Comparison of ENCODE assay signal across 9 cellular contexts in the genomic region with DNA sequence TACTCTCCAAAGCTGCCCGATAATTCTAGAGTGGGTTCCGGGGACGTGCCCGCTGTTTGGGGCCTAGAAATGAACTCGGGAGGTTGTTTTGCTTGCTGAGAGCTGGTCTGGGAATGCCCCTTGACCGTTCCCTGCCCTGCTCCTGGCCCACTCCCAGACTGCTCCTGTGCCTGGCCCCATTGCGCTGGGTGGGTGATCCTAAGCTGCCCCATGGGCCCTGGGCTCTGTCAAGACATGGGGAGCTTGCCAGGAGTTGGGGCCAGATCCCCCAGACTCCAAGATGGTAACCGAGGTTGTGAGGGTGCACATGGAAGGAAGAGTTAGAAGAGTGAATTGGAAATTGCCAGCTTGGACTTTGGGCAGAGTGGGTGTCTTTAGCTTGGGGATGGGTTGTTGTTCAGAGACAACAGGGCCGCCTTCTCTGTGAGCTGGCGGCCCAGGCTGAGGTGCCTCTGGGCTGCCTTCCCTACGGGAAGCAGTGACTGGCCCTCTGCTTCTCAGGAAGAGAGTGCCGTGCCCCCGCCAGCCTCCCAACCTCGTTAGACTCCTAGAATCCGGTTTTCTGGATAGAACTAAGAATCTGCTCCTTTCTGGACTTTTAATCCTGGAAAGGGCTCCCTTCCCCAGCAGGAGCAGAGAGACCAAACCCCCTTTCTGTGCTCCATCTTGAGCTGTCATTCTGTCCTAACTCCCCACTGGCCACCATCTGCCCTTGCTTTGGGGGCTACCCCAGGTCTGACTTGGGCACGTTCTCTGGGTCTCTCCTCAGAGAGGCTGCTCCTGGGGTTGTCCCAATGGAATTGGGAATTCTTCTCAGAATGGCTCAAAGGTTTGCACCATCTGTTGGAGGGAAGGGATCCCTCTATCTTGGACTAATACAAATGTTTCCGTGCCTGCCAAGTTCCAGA. TPM values are rescaled to one million over a fixed set of nuclear protein-coding genes. Genes with fewer than 3 reads are reported as not detected.
A peak's percentile ranks its signal among the peaks of the same experiment; 100 is the strongest.
DNase-seq lines count a peak whose midpoint lies in the region; ATAC-seq, FAIRE-seq and TF ChIP-seq lines count a peak whose summit lies in the region.
"Had no signal": no experiment of that assay in that cellular context is flagged by ENCODE, and none has a peak within 500 bp of the region (broad histone marks: within the 10 kb centered on the region; RNA-seq: fewer than 3 reads in every experiment).

No MANE protein-coding gene starts in this region.

- peaks cover 36% of the 10 kb centered on the region for H3K79me2 ChIP-seq in fibroblast of lung (ENCODE audit: control insufficient read depth, insufficient read depth, low read length)

- no peak for ATAC-seq in HG02678 (IDR thresholded peaks at IDR 0.05; ENCODE audit: unreplicated experiment)
- no peak for ATAC-seq in HG03520 (IDR thresholded peaks at IDR 0.05; ENCODE audit: unreplicated experiment)

- CTCF ChIA-PET in CD4-positive, alpha-beta memory T cell (lab: Charles Lee; ENCODE audit: partially characterized antibody): interaction anchor here (1.4 kb wide), 1 partner anchor 13 kb away, joined by 4 read pairs; no protein-coding TSS in a partner anchor

- H3K27me3 ChIP-seq in CD4-positive, alpha-beta memory T cell (ENCODE audit: insufficient read depth, low read length): no peaks in the 10 kb centered on the region
- H3K27me3 ChIP-seq in fibroblast of lung (ENCODE audit: control insufficient read depth, insufficient read depth, low read length) (no peaks in the 10 kb centered on the region), prostate gland (replicated peaks; ENCODE audit: insufficient read depth) (no peaks in the 10 kb centered on the region)

- no peaks in the 10 kb centered on the region for H3K27me3 Mint-ChIP-seq in CD4-positive, alpha-beta memory T cell

- H3K9ac ChIP-seq in fibroblast of lung (ENCODE audit: insufficient read depth, low read length): no peak overlapping the region

- H3K4me1 ChIP-seq in CD4-positive, alpha-beta memory T cell (ENCODE audit: insufficient read depth, low read length): peaks cover 20% of the 10 kb centered on the region
- H3K4me1 ChIP-seq in fibroblast of lung (ENCODE audit: control insufficient read depth, extremely low read depth, insufficient read depth, low read length) (peaks cover 21% of the 10 kb centered on the region), prostate gland (replicated peaks) (no peaks in the 10 kb centered on the region)

- peak overlapping the region in 7 of 8 donors; percentile 40 to 81 (median 72) for H3K4me3 Mint-ChIP-seq in CD4-positive, alpha-beta memory T cell

- peaks cover 13 to 37% (median 18%) of the 10 kb centered on the region in 4 donors for H3K4me1 Mint-ChIP-seq in CD4-positive, alpha-beta memory T cell

- no peaks in the 10 kb centered on the region for H3K36me3 Mint-ChIP-seq in CD4-positive, alpha-beta memory T cell

- intact Hi-C loops in CD4-positive, alpha-beta memory T cell (cut with micrococcal nuclease): loop anchor here (5.0 kb wide), 2 partner anchors 45 to 75 kb away; partner anchors contain the start of gene TIRAP
- intact Hi-C loops in prostate gland (cut with DNase I): loop anchor here (5.0 kb wide), 2 partner anchors 40 to 60 kb away; no protein-coding TSS in a partner anchor

- POLR2A ChIA-PET in CD4-positive, alpha-beta memory T cell (lab: Charles Lee; ENCODE audit: partially characterized antibody): no interaction called here

- H3K36me3 ChIP-seq in CD4-positive, alpha-beta memory T cell (ENCODE audit: insufficient read depth, low read length): no peaks in the 10 kb centered on the region
- H3K36me3 ChIP-seq in fibroblast of lung (ENCODE audit: control insufficient read depth, insufficient read depth, low read length) (peaks cover 2% of the 10 kb centered on the region), prostate gland (no peaks in the 10 kb centered on the region)

- H3K4me3 ChIP-seq in CD4-positive, alpha-beta memory T cell (ENCODE audit: low read length in 2 of 2): no peak overlapping the region
- H3K4me3 ChIP-seq in fibroblast of lung (replicated peaks in 1 of 4; ENCODE audit: control extremely low read depth in 1 of 4, insufficient read depth in 1 of 4, low read depth in 3 of 4, low read length in 4 of 4) (peak overlapping the region; percentile 63 to 80 (median 73)), prostate gland (no peak overlapping the region)

- H3K27ac Mint-ChIP-seq in CD4-positive, alpha-beta memory T cell: peak overlapping the region in 2 of 7 donors; percentile 52 to 73

- DNase-seq in CD4-positive, alpha-beta memory T cell: no peak
- DNase-seq in RPMI7951 (ENCODE audit: low read depth) (peak; percentile 35), fibroblast of lung (ENCODE audit: low read depth in 2 of 2) (no peak), prostate gland (ENCODE audit: low spot score) (no peak), frontal cortex (ENCODE audit: low spot score in 2 of 2) (no peak)
- no peak for DNase-seq in stimulated activated CD4-positive, alpha-beta T cell treated with anti-CD3 and anti-CD28 coated beads, Interleukin-4, amount 100 ng/mL, for 1 hour
- DNase-seq: effector CD8-positive, alpha-beta T cell had no signal

- no peak for FAIRE-seq in frontal cortex (lab: Jason Lieb, UNC)

- no peak for TF ChIP-seq CTCF in fibroblast of lung (conservative IDR thresholded peaks at IDR 0.05 in 1 of 2, IDR thresholded peaks at IDR 0.05 in 1 of 2; ENCODE audit: low read depth in 1 of 2, low read length in 2 of 2)
- no peak for TF ChIP-seq CTCF in prostate gland (IDR thresholded peaks at IDR 0.05)

- no peaks in the 10 kb centered on the region for H4K20me1 ChIP-seq in fibroblast of lung (ENCODE audit: control insufficient read depth, extremely low read depth, insufficient read depth, low read length)

- H2AFZ ChIP-seq in fibroblast of lung (ENCODE audit: low read length): no peak overlapping the region

- WGBS in prostate gland: 78% methylated on average over 17 of the region's 17 CpGs

- H3K27ac ChIP-seq in CD4-positive, alpha-beta memory T cell (ENCODE audit: low read depth, low read length): no peak overlapping the region
- H3K27ac ChIP-seq in fibroblast of lung (ENCODE audit: insufficient read depth, low read length): peak overlapping the region; percentile 75
- peak overlapping the region; percentile 71 to 73 for H3K27ac ChIP-seq in prostate gland

- peak overlapping the region; percentile 94 for H3K4me2 ChIP-seq in fibroblast of lung (ENCODE audit: extremely low read depth, insufficient read depth, low read length)

- no peaks in the 10 kb centered on the region for H3K9me3 Mint-ChIP-seq in CD4-positive, alpha-beta memory T cell

- no peak for TF ChIP-seq POLR2A in prostate gland (IDR thresholded peaks at IDR 0.05)

- H3K9me3 ChIP-seq in CD4-positive, alpha-beta memory T cell (ENCODE audit: control insufficient read depth in 1 of 2, low read length in 2 of 2): no peaks in the 10 kb centered on the region
- H3K9me3 ChIP-seq in fibroblast of lung (ENCODE audit: control insufficient read depth, insufficient read depth, low read depth, low read length): no peaks in the 10 kb centered on the region
- H3K9me3 ChIP-seq in prostate gland: no peaks in the 10 kb centered on the region

RNA-seq across cellular contexts. Expression of gene ST3GAL4, which starts 1.8 kb away (rescaled TPM):
- 1 to 10 TPM; 2.6 TPM for total RNA-seq in CD4-positive, alpha-beta memory T cell
- 1 to 10 TPM; 4.6 to 5.9 TPM for polyA plus RNA-seq in CD4-positive, alpha-beta memory T cell
- 99.7 and 108 TPM in 2 replicates for total RNA-seq in RPMI7951 (2014; rRNA removed; shearing (Covaris generic))
- 25.2 and 36.8 TPM in 2 replicates for total RNA-seq in fibroblast of lung
- polyA plus RNA-seq in fibroblast of lung: 16.7 and 24.8 TPM in 2 replicates
- 14.7 and 23.5 TPM in 2 replicates for polyA plus RNA-seq in fibroblast of lung (2012)
- 25.7 and 55.7 TPM in 2 replicates for polyA minus RNA-seq in fibroblast of lung (ENCODE audit: low replicate concordance)
- 100 to 1,000 TPM in 1 of 2 donors, 10 to 100 TPM in 1; 29.2 to 192 TPM for total RNA-seq in prostate gland
- total RNA-seq in frontal cortex: 15.9 TPM

RNA-seq across cellular contexts. Expression of gene DCPS, which starts 53.4 kb away (rescaled TPM):
- 10 to 100 TPM; 20.2 to 21.2 TPM for total RNA-seq in CD4-positive, alpha-beta memory T cell
- polyA plus RNA-seq in CD4-positive, alpha-beta memory T cell: 10 to 100 TPM; 40.3 to 48.0 TPM
- 41.7 and 50.0 TPM in 2 replicates for total RNA-seq in RPMI7951 (2014; rRNA removed; shearing (Covaris generic))
- total RNA-seq in fibroblast of lung (9.8 and 13.0 TPM in 2 replicates), prostate gland (10 to 100 TPM; 12.6 to 17.5 TPM), frontal cortex (2.9 TPM)
- 22.7 and 40.8 TPM in 2 replicates for polyA plus RNA-seq in fibroblast of lung
- 20.1 and 42.9 TPM in 2 replicates for polyA plus RNA-seq in fibroblast of lung (2012)
- polyA minus RNA-seq in fibroblast of lung (ENCODE audit: low replicate concordance): 16.3 and 32.0 TPM in 2 replicates

Comparison
In these comparisons a context has a peak if more than half of its experiments do, and no peak if none do; other contexts are left out.
1. H3K4me3 ChIP-seq: peak in fibroblast of lung (4 of 4); none in CD4-positive, alpha-beta memory T cell (0 of 2) and prostate gland (0 of 2).